8 cellular contexts compared by ENCODE assay signal in the genomic region with DNA sequence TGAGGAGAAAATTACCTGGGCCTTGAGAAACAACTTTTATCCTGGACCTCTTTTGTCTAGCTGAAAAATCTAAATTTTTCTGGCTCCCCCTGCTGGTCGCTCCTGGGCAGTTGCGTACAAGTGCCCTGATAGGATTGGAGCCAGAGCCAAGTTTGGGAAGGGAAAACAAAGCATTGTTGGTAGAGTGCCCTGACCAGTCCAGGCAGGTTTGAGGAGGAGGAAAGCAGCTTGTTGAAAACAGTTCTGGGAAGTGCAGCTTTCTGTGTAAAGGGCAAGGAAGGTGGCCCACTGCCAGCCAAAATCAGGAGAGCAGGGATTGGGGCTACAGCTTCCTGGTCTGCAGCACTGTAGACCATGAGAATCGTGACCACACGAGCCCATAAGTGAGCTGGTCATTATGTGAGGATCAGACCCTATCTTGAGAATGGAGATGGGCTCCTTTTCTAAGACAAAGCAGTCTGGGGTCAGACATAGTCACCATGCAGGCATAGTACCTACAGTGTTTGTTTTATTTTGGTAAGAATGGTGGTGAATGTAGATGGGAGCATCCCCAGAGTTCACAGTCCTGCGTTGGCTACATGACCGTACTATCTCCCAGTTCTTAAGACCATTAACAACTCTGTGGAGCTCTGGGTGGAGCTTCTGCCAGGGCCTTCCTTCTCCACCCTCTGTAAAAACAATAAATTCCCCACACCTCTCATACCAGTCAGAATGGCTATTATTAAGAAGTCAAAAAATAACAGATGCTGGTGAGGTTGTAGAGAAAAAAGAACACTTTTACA. TPM values are rescaled to one million over a fixed set of nuclear protein-coding genes. Genes with fewer than 3 reads are reported as not detected.
DNase-seq lines count a peak whose midpoint lies in the region; ATAC-seq and TF ChIP-seq lines count a peak whose summit lies in the region.

No MANE protein-coding gene starts in this region.

- DNase-seq in DMS114 treated with DMSO at 0.1 percent for 48 hours (lab: John Stamatoyannopoulos, UW; ENCODE audit: unreplicated experiment): peak; percentile 9
- peak; percentile 96 for DNase-seq in LNCaP clone FGC (ENCODE audit: low read depth)
- DNase-seq in T-cell: peak; percentile 17 to 72 (median 56)
- DNase-seq in ascending aorta (ENCODE audit: low spot score in 2 of 2): peak; percentile 11 to 85
- DNase-seq in left ventricle myocardium superior: peak; percentile 70
- peak; percentile 86 for DNase-seq in posterior vena cava (ENCODE audit: low spot score)
- DNase-seq in aorta: peak; percentile 86 to 87
- DNase-seq in GM19238 (ENCODE audit: insufficient read length, low spot score): no peak

- CTCF ChIA-PET in T-cell (lab: Charles Lee): interaction anchor here in 1 of 2 donors (0.6 to 3.7 kb wide), 14 partner anchors 13 to 686 kb away, joined by 3 to 21 read pairs (median 4); partner anchors contain the start of genes LIMK2 and PIK3IP1

- H3K36me3 ChIP-seq in ascending aorta (no peaks in the 10 kb centered on the region), aorta (ENCODE audit: control insufficient read depth in 1 of 2, insufficient read depth in 2 of 2, low read length in 1 of 2) (no peaks in the 10 kb centered on the region)

- 30 to 34% methylated on average over 6 of the region's 6 CpGs for WGBS in aorta, 2 donors

- H3K9me3 Mint-ChIP-seq in T-cell: peaks cover 0 to 6% (median 0%) of the 10 kb centered on the region in 3 donors

- intact Hi-C loops in ascending aorta (cut with DNase I): loop anchor here (1.0 to 2.0 kb wide), 2 partner anchors 23 to 101 kb away; partner anchors contain the start of gene LIMK2
- intact Hi-C loops in left ventricle myocardium superior (cut with micrococcal nuclease): no loop called here
- intact Hi-C loops in posterior vena cava (cut with DNase I): no loop called here
- intact Hi-C loops in aorta (cut with DNase I): no loop called here

- H3K4me3 ChIP-seq in LNCaP clone FGC (ENCODE audit: low read depth, low read length): no peak overlapping the region
- no peak overlapping the region for H3K4me3 ChIP-seq in ascending aorta
- H3K4me3 ChIP-seq in aorta (ENCODE audit: low read length in 2 of 2): no peak overlapping the region

- peak; percentile 70 to 82 (median 75) for ATAC-seq in T-cell (replicated peaks in 1 of 4)
- ATAC-seq in left ventricle myocardium superior: peak; percentile 95
- peak; percentile 92 for ATAC-seq in aorta (ENCODE audit: low FRiP score)

- POLR2A ChIA-PET in T-cell (lab: Charles Lee): interaction anchor here (0.6 to 1.5 kb wide), 8 partner anchors 9 to 626 kb away, joined by 3 to 11 read pairs (median 4); partner anchors contain the start of gene PIK3IP1 (in 1 of the 2)

- peaks cover 19 to 23% (median 22%) of the 10 kb centered on the region in 3 donors for H3K4me1 Mint-ChIP-seq in T-cell

- H3K27ac Mint-ChIP-seq in T-cell: peak overlapping the region; percentile 46 to 68

- peak; percentile 77 for TF ChIP-seq CTCF in LNCaP clone FGC (IDR thresholded peaks at IDR 0.05; ENCODE audit: control insufficient read depth, extremely low read depth, insufficient read depth)
- peak; percentile 61 to 84 (median 82) for TF ChIP-seq CTCF in ascending aorta (IDR thresholded peaks at IDR 0.05)

- peak overlapping the region in 1 of 3 donors; percentile 3 for H3K4me3 Mint-ChIP-seq in T-cell

- peak overlapping the region; percentile 51 to 66 for H3K27ac ChIP-seq in ascending aorta
- H3K27ac ChIP-seq in aorta (ENCODE audit: low read depth in 1 of 2, low read length in 2 of 2): peak overlapping the region in 1 of 2 donors; percentile 32

- H3K9me3 ChIP-seq in ascending aorta: peaks cover 0 to 8% of the 10 kb centered on the region in 2 donors
- no peaks in the 10 kb centered on the region for H3K9me3 ChIP-seq in aorta (ENCODE audit: control insufficient read depth, low read length)

- peaks cover 31% of the 10 kb centered on the region for H3K36me3 Mint-ChIP-seq in T-cell

- H3K4me1 ChIP-seq in ascending aorta (peaks cover 5 to 9% of the 10 kb centered on the region in 2 donors), aorta (ENCODE audit: control insufficient read depth in 1 of 2, insufficient read depth in 2 of 2, low read length in 2 of 2) (no peaks in the 10 kb centered on the region)

- H3K27me3 Mint-ChIP-seq in T-cell: no peaks in the 10 kb centered on the region

- H3K27me3 ChIP-seq in ascending aorta (no peaks in the 10 kb centered on the region), aorta (ENCODE audit: control insufficient read depth in 1 of 2, insufficient read depth in 2 of 2, low read length in 1 of 2) (no peaks in the 10 kb centered on the region)

RNA-seq across cellular contexts. Expression of gene PIK3IP1, which starts 21.3 kb away (rescaled TPM):
- total RNA-seq in T-cell: 100 to 1,000 TPM; 460 to 628 (median 478) TPM
- 16.4 TPM for total RNA-seq in ascending aorta
- 15.3 TPM for total RNA-seq in left ventricle myocardium superior
- total RNA-seq in posterior vena cava: 10 to 100 TPM; 12.8 to 18.8 TPM
- total RNA-seq in aorta: 10 to 100 TPM; 14.1 to 41.6 TPM
- polyA plus RNA-seq in aorta: 10 to 100 TPM; 16.8 to 44.9 TPM

RNA-seq across cellular contexts. Expression of gene PATZ1, which starts 32.6 kb away (rescaled TPM):
- total RNA-seq in T-cell (10 to 100 TPM; 53.1 to 56.7 (median 54.6) TPM), ascending aorta (28.9 TPM), left ventricle myocardium superior (11.5 TPM), posterior vena cava (10 to 100 TPM; 10.8 to 14.9 TPM), aorta (10 to 100 TPM; 14.1 to 17.6 TPM)
- 10 to 100 TPM in 1 of 2 donors, 1 to 10 TPM in 1; 3.3 to 11.5 TPM for polyA plus RNA-seq in aorta

Comparison
In these comparisons a context has a peak if more than half of its experiments do, and no peak if none do; other contexts are left out.
1. RNA of gene PIK3IP1, which starts 21.3 kb away (total RNA-seq): 460 to 628 TPM in T-cell; 14.1 to 41.6 TPM in aorta, 12.8 to 18.8 TPM in posterior vena cava, 16.4 TPM in ascending aorta (single experiment) and 15.3 TPM in left ventricle myocardium superior (single experiment); every median in the first group is over 10 times any median in the second.
2. Peak in every context shown above with its lines, with median percentiles within 50 percentile points of each other: ATAC-seq.